Comparison of ENCODE assay signal across 1 cellular context in genomic region chr1:156839426-156840109, GRCh38.
A peak's percentile ranks its signal among the peaks of the same experiment; 100 is the strongest.
TF ChIP-seq lines count a peak whose summit lies in the region.

No MANE protein-coding gene starts in this region.

TF ChIP-seq in HepG2, 621 proteins besides CTCF, POLR2A, EP300 and RAD21:
- TF ChIP-seq HOMEZ (CRISPR knock-in tag; IDR thresholded peaks at IDR 0.05; ENCODE audit: low read depth) = no peak
- TF ChIP-seq CREB1 (IDR thresholded peaks at IDR 0.05) = 0 out of 2 replicates have a peak, but pooled peaks have one; percentile 16
- TF ChIP-seq CREB1 (CRISPR knock-in tag; IDR thresholded peaks at IDR 0.05) = no peak
- no peak for TF ChIP-seq DPF2 (CRISPR knock-in tag; IDR thresholded peaks at IDR 0.05; ENCODE audit: borderline replicate concordance, low read depth)
- peak; percentile 31; the same call in 1 of the 2 replicates for TF ChIP-seq MNT (IDR thresholded peaks at IDR 0.05)
- TF ChIP-seq KAT7 (CRISPR knock-in tag; IDR thresholded peaks at IDR 0.05; ENCODE audit: borderline replicate concordance) = no peak
- TF ChIP-seq ATF7 (IDR thresholded peaks at IDR 0.05) = peak; percentile 43
- TF ChIP-seq ATF7 (CRISPR knock-in tag; IDR thresholded peaks at IDR 0.05) = no peak
TF ChIP-seq in HepG2: peak in this region for 3.
